24 cellular contexts compared by ENCODE assay signal in the genomic region with DNA sequence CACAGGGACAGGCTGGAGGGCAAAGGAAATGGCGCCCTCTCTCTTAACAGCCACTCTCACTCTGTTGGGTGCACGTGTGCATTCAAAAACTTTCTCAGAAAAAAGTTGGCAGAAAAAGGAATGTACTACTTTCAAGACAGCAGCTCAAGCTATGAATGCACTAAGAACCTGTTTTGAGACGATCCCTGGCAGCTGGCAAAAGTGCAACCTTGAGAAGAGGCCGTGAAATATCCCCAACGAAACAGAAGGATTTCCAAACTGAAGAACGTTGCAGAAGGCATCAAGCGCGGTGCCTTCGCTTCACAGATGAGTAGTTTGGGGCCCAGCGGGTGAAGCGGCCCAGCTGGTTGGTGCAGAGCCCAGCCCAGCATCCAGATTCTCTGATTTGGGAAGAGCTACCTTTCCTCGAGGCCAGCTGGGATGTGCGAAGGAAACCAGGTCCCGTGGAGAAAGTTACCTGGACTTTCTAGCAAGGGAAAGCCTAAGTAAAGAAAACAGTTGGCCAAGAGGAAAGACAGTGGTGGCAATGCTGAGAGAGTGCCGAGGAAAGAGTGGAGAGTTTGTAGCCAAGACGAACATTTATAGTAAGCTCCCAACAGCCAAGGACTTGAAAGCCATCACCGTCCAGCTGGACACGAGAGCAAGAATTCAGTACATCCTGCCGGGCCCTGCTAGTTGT. TPM values are rescaled to one million over a fixed set of nuclear protein-coding genes. Genes with fewer than 3 reads are reported as not detected.
DNase-seq lines count a peak whose midpoint lies in the region; ATAC-seq, FAIRE-seq and TF ChIP-seq lines count a peak whose summit lies in the region.
"Had no signal": no experiment of that assay in that cellular context is flagged by ENCODE, and none has a peak within 500 bp of the region (broad histone marks: within the 10 kb centered on the region; RNA-seq: fewer than 3 reads in every experiment).

No MANE protein-coding gene starts in this region.

- peaks cover 18% of the 10 kb centered on the region for H3K27me3 Mint-ChIP-seq in nephron progenitor cell (ENCODE audit: low read depth, poor library complexity)
- H3K27me3 Mint-ChIP-seq: CD4-positive, CD25-positive, alpha-beta regulatory T cell had no signal

- H3K36me3 ChIP-seq in H7 (replicated peaks; ENCODE audit: control insufficient read depth, insufficient read depth, low read length) = peaks cover 4% of the 10 kb centered on the region
- H3K36me3 ChIP-seq in bronchial epithelial cell (ENCODE audit: control insufficient read depth, insufficient read depth, low read length) = no peaks in the 10 kb centered on the region
- H3K36me3 ChIP-seq in upper lobe of right lung = no peaks in the 10 kb centered on the region

- FAIRE-seq in bronchial epithelial cell (lab: Jason Lieb, UNC) = peak; percentile 7
- FAIRE-seq: A549, H54 had no signal

- H3K36me3 Mint-ChIP-seq in nephron progenitor cell (ENCODE audit: low read depth) = peaks cover 20% of the 10 kb centered on the region

- TF ChIP-seq CTCF in bronchial epithelial cell (IDR thresholded peaks at IDR 0.05; ENCODE audit: insufficient read depth, low read length, severe bottlenecking) (no peak), upper lobe of right lung (IDR thresholded peaks at IDR 0.05) (no peak), nephron progenitor cell (IDR thresholded peaks at IDR 0.05) (no peak)

- no peaks in the 10 kb centered on the region for H3K4me1 Mint-ChIP-seq in nephron progenitor cell
- H3K4me1 Mint-ChIP-seq: B cell had no signal

- H3K9me3 Mint-ChIP-seq in nephron progenitor cell = no peaks in the 10 kb centered on the region
- H3K9me3 Mint-ChIP-seq: CD4-positive, CD25-positive, alpha-beta regulatory T cell had no signal

- intact Hi-C loops in sciatic nerve (cut with DNase I) (no loop called here), upper lobe of right lung (cut with DNase I) (no loop called here)

- DNase-seq in H7 = peak; percentile 39
- no peak for DNase-seq in bronchial epithelial cell (ENCODE audit: low read depth)
- DNase-seq in sciatic nerve (ENCODE audit: low spot score) = peak; percentile 39
- peak; percentile 43 for DNase-seq in upper lobe of right lung
- DNase-seq in nephron progenitor cell = no peak
- DNase-seq in NOMO-1 treated with DMSO at 0.1 percent for 48 hours (lab: John Stamatoyannopoulos, UW; ENCODE audit: unreplicated experiment) = no peak
- DNase-seq: CD4-positive, CD25-positive, alpha-beta regulatory T cell; EL; IMR-90; NCI-H1092 treated with DMSO at 0.1 percent for 48 hours; NCI-H2081 treated with DMSO at 0.1 percent for 48 hours; NCI-H2171 treated with DMSO at 0.1 percent for 48 hours; NCI-H446; NCI-H526 treated with DMSO at 0.1 percent for 48 hours; PC-9; RPMI8226; SHP77 treated with DMSO at 0.1 percent for 48 hours; SW 1271 had no signal

- H3K4me3 Mint-ChIP-seq in nephron progenitor cell = no peak overlapping the region
- H3K4me3 Mint-ChIP-seq: B cell; CD4-positive, CD25-positive, alpha-beta regulatory T cell had no signal

- peaks cover 3% of the 10 kb centered on the region for H3K4me1 ChIP-seq in upper lobe of right lung
- H3K4me1 ChIP-seq: A549 had no signal

- no peak overlapping the region for H3K4me3 ChIP-seq in H7 (ENCODE audit: insufficient read depth, low read depth, low read length)
- no peak overlapping the region for H3K4me3 ChIP-seq in bronchial epithelial cell (ENCODE audit: low read depth, low read length)
- no peak overlapping the region for H3K4me3 ChIP-seq in upper lobe of right lung
- H3K4me3 ChIP-seq: A549, PC-9, SK-N-MC had no signal

- no peaks in the 10 kb centered on the region for H3K9me3 ChIP-seq in upper lobe of right lung
- H3K9me3 ChIP-seq: A549 had no signal

- H3K27me3 ChIP-seq in H7 (ENCODE audit: control insufficient read depth, insufficient read depth, low read length) (no peaks in the 10 kb centered on the region), bronchial epithelial cell (ENCODE audit: control insufficient read depth, insufficient read depth, low read length) (no peaks in the 10 kb centered on the region), upper lobe of right lung (peaks cover 9% of the 10 kb centered on the region)

- ATAC-seq in sciatic nerve (no peak), upper lobe of right lung (no peak), HG03439 (IDR thresholded peaks at IDR 0.05; ENCODE audit: unreplicated experiment) (no peak)
- ATAC-seq: A549 had no signal

- H3K27ac Mint-ChIP-seq in nephron progenitor cell = no peak overlapping the region
- H3K27ac Mint-ChIP-seq: B cell; CD4-positive, CD25-positive, alpha-beta regulatory T cell had no signal

- no peak overlapping the region for H3K27ac ChIP-seq in upper lobe of right lung
- H3K27ac ChIP-seq: A549, KMS-11, PC-9, SK-N-MC had no signal

RNA-seq across cellular contexts. Expression of a gene that starts 16.3 kb away (rescaled TPM):
- total RNA-seq in H7 (2014; rRNA removed; shearing (Covaris generic)) = 20.2 and 30.1 TPM in 2 replicates
- total RNA-seq in bronchial epithelial cell (10.8 and 15.5 TPM in 2 replicates), sciatic nerve (23.9 TPM), upper lobe of right lung (21.5 TPM)

RNA-seq across cellular contexts. Expression of a gene that starts 56.1 kb away (rescaled TPM):
- 0.15 TPM in 1 of 2 replicates, not detected in the other for total RNA-seq in H7 (2014; rRNA removed; shearing (Covaris generic))
- total RNA-seq in bronchial epithelial cell (not detected in 2 replicates), sciatic nerve (not detected), upper lobe of right lung (not detected)
- total RNA-seq: B cell; CD4-positive, CD25-positive, alpha-beta regulatory T cell; IMR-90; PC-9 had no signal

RNA-seq across cellular contexts. Expression of a gene that starts 57.2 kb away (rescaled TPM):
- 3.8 and 6.8 TPM in 2 replicates for total RNA-seq in H7 (2014; rRNA removed; shearing (Covaris generic))
- not detected in 2 replicates for total RNA-seq in bronchial epithelial cell
- not detected for total RNA-seq in sciatic nerve
- 2.5 TPM for total RNA-seq in upper lobe of right lung
- total RNA-seq: B cell; CD4-positive, CD25-positive, alpha-beta regulatory T cell; IMR-90; PC-9 had no signal

Comparison
In these comparisons a context has a peak if more than half of its experiments do, and no peak if none do; other contexts are left out.
1. DNase-seq: peak in H7 (single experiment), sciatic nerve (single experiment) and upper lobe of right lung (single experiment); none in bronchial epithelial cell (single experiment), nephron progenitor cell (single experiment) and NOMO-1 treated with DMSO at 0.1 percent for 48 hours (single experiment).